In the genomic region with DNA sequence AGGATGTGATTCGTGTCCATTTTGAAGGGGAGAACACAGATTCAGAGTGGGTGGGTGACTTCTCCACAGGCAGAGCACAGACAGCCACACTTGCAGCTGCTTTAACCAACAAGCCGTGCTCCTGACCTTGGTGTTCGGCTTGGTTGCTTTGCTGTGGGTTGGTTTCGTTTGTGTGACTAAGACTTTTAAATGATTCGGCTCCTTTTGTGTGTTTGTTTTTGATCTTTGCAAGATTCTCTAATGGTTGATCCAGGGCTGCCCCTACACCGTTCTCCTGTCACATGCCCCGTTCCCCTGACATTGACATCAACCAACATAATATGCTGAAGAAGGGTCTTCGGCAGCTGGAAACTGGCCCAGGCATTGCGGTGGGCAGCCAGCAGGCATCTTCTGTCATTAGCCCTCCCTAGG, we compare ENCODE assay signal across 8 cellular contexts.
DNase-seq lines count a peak whose midpoint lies in the region; ATAC-seq and TF ChIP-seq lines count a peak whose summit lies in the region.

No MANE protein-coding gene starts in this region.

- H3K9me3 Mint-ChIP-seq in activated T-cell treated with anti-CD3 and anti-CD28 coated beads, Interleukin-2, amount 50 U/mL, for 72 hours: no peaks in the 10 kb centered on the region
- H3K9me3 Mint-ChIP-seq in WTC11: no peaks in the 10 kb centered on the region

- H3K4me1 Mint-ChIP-seq in activated T-cell treated with anti-CD3 and anti-CD28 coated beads, Interleukin-2, amount 50 U/mL, for 72 hours (ENCODE audit: low read depth): peaks cover 12% of the 10 kb centered on the region
- H3K4me1 Mint-ChIP-seq in WTC11: peaks cover 40% of the 10 kb centered on the region

- ATAC-seq in activated CD4-positive, CD25-positive, alpha-beta regulatory T cell treated with anti-CD3 and anti-CD28 coated beads, Interleukin-2, amount 50 U/mL, for 24 hours: peak; percentile 50 to 62
- peak; percentile 46 for ATAC-seq in HG02870 (IDR thresholded peaks at IDR 0.05; ENCODE audit: unreplicated experiment)
- peak; percentile 81 to 86 for ATAC-seq in activated T-cell treated with anti-CD3 and anti-CD28 coated beads, Interleukin-2, amount 50 U/mL, for 72 hours (replicated peaks in 1 of 2)
- no peak for ATAC-seq in WTC11

- no peak overlapping the region for H3K27ac Mint-ChIP-seq in activated T-cell treated with anti-CD3 and anti-CD28 coated beads, Interleukin-2, amount 50 U/mL, for 72 hours
- no peak overlapping the region for H3K27ac Mint-ChIP-seq in WTC11

- peaks cover 9% of the 10 kb centered on the region for H3K27me3 Mint-ChIP-seq in activated T-cell treated with anti-CD3 and anti-CD28 coated beads, Interleukin-2, amount 50 U/mL, for 72 hours (ENCODE audit: low read depth)
- H3K27me3 Mint-ChIP-seq in WTC11 (ENCODE audit: low read depth): peaks cover 19% of the 10 kb centered on the region

- no peak for DNase-seq in activated CD4-positive, CD25-positive, alpha-beta regulatory T cell (lab: John Stamatoyannopoulos, UW)
- DNase-seq in activated T-cell treated with anti-CD3 and anti-CD28 coated beads, Interleukin-2, amount 50 U/mL, for 72 hours: peak; percentile 31 to 54
- peak; percentile 13 for DNase-seq in stimulated activated CD4-positive, alpha-beta T cell treated with anti-CD3 and anti-CD28 coated beads, Interleukin-4, amount 100 ng/mL, for 1 hour
- DNase-seq in WTC11 (ENCODE audit: low spot score): no peak
- no peak for DNase-seq in SKM-1 treated with dmso at 0.1 percent for 144 hours (lab: John Stamatoyannopoulos, UW; ENCODE audit: unreplicated experiment)
- no peak for DNase-seq in SIG-M5 (lab: John Stamatoyannopoulos, UW)

- CTCF ChIA-PET in WTC11 (lab: Charles Lee): interaction anchor here (0.8 to 1.0 kb wide), 3 partner anchors 12 to 39 kb away, joined by 3 read pairs; no protein-coding TSS in a partner anchor

- H3K4me3 Mint-ChIP-seq in activated T-cell treated with anti-CD3 and anti-CD28 coated beads, Interleukin-2, amount 50 U/mL, for 72 hours: peak overlapping the region in 1 of 2 donors; percentile 1
- no peak overlapping the region for H3K4me3 Mint-ChIP-seq in WTC11

- POLR2A ChIA-PET in WTC11 (lab: Charles Lee): no interaction called here

- no peak for TF ChIP-seq CTCF in WTC11 (IDR thresholded peaks at IDR 0.05)

- H3K36me3 Mint-ChIP-seq in activated T-cell treated with anti-CD3 and anti-CD28 coated beads, Interleukin-2, amount 50 U/mL, for 72 hours (ENCODE audit: insufficient read depth in 2 of 2): no peaks in the 10 kb centered on the region
- no peaks in the 10 kb centered on the region for H3K36me3 Mint-ChIP-seq in WTC11

TF ChIP-seq in WTC11, 78 proteins besides CTCF, POLR2A, EP300 and RAD21:
- TF ChIP-seq NR2C2 (CRISPR knock-in tag; IDR thresholded peaks at IDR 0.05) (no peak), AFF4 (CRISPR knock-in tag; IDR thresholded peaks at IDR 0.05; ENCODE audit: borderline replicate concordance) (no peak), ZNF317 (CRISPR knock-in tag; IDR thresholded peaks at IDR 0.05; ENCODE audit: borderline replicate concordance, low read depth) (no peak), RELA (CRISPR knock-in tag; IDR thresholded peaks at IDR 0.05; ENCODE audit: borderline replicate concordance) (no peak), ZNF219 (CRISPR knock-in tag; IDR thresholded peaks at IDR 0.05; ENCODE audit: borderline replicate concordance) (no peak), NFE2L1 (CRISPR knock-in tag; IDR thresholded peaks at IDR 0.05) (no peak)
- TF ChIP-seq, protein P1, sequence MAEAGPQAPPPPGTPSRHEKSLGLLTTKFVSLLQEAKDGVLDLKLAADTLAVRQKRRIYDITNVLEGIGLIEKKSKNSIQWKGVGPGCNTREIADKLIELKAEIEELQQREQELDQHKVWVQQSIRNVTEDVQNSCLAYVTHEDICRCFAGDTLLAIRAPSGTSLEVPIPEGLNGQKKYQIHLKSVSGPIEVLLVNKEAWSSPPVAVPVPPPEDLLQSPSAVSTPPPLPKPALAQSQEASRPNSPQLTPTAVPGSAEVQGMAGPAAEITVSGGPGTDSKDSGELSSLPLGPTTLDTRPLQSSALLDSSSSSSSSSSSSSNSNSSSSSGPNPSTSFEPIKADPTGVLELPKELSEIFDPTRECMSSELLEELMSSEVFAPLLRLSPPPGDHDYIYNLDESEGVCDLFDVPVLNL (CRISPR knock-in tag; IDR thresholded peaks at IDR 0.05; ENCODE audit: borderline replicate concordance, low read depth): no peak
- TF ChIP-seq, protein P2, sequence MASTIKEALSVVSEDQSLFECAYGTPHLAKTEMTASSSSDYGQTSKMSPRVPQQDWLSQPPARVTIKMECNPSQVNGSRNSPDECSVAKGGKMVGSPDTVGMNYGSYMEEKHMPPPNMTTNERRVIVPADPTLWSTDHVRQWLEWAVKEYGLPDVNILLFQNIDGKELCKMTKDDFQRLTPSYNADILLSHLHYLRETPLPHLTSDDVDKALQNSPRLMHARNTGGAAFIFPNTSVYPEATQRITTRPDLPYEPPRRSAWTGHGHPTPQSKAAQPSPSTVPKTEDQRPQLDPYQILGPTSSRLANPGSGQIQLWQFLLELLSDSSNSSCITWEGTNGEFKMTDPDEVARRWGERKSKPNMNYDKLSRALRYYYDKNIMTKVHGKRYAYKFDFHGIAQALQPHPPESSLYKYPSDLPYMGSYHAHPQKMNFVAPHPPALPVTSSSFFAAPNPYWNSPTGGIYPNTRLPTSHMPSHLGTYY (CRISPR knock-in tag; IDR thresholded peaks at IDR 0.05): no peak
- TF ChIP-seq, protein P3, sequence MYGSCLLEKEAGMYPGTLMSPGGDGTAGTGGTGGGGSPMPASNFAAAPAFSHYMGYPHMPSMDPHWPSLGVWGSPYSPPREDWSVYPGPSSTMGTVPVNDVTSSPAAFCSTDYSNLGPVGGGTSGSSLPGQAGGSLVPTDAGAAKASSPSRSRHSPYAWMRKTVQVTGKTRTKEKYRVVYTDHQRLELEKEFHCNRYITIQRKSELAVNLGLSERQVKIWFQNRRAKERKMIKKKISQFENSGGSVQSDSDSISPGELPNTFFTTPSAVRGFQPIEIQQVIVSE (CRISPR knock-in tag; IDR thresholded peaks at IDR 0.05; ENCODE audit: borderline replicate concordance): no peak

Comparison
In these comparisons a context has a peak if more than half of its experiments do, and no peak if none do; other contexts are left out.
1. DNase-seq: peak in activated T-cell treated with anti-CD3 and anti-CD28 coated beads, Interleukin-2, amount 50 U/mL, for 72 hours (2 of 2) and stimulated activated CD4-positive, alpha-beta T cell treated with anti-CD3 and anti-CD28 coated beads, Interleukin-4, amount 100 ng/mL, for 1 hour (single experiment); none in activated CD4-positive, CD25-positive, alpha-beta regulatory T cell (0 of 4), WTC11 (single experiment), SKM-1 treated with dmso at 0.1 percent for 144 hours (single experiment) and SIG-M5 (single experiment).